Comparison of ENCODE assay signal across 8 cellular contexts in the genomic region with DNA sequence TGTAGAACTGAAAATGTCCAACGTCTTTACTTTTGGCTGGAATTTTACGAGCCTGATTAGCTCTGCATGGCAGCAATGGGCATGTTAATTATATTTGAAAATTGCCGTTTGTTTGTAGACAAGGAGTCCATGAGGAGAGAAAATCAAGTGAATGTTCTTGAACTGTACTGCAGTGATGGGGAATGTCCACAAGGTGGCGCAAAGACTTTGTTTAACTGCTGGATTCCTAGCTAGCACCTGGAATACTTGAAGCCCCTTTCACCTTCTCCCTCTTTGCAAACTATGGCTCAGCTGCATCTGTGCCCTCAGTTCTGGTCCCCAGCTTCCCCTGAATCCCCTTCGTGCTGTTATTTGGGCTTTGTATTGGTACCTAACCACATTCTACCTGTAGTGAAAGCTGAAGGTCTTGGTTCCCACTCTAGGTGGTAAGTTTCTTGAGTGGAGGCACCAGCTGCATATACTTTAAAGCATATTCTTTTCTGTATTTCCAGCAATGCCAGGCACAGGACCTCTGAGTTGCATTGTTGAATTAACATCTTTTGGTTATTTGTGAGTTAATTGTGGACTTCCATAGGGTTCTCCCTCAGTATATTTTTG. TPM values are rescaled to one million over a fixed set of nuclear protein-coding genes. Genes with fewer than 3 reads are reported as not detected.
DNase-seq lines count a peak whose midpoint lies in the region; ATAC-seq, FAIRE-seq and TF ChIP-seq lines count a peak whose summit lies in the region.

No MANE protein-coding gene starts in this region.

- TF ChIP-seq CTCF in AG04449 (IDR thresholded peaks at IDR 0.05; ENCODE audit: insufficient read depth, low read length, missing control alignments) = peak; percentile 83
- TF ChIP-seq CTCF in retinal pigment epithelial cell (conservative IDR thresholded peaks at IDR 0.05; ENCODE audit: low read depth, low read length) = peak; percentile 91

- POLR2A ChIA-PET in AG04449 (lab: Yijun Ruan, JAX) = interaction anchor here (0.6 kb wide), 1 partner anchor 25 kb away, joined by 6 read pairs; no protein-coding TSS in a partner anchor

- intact Hi-C loops in left ventricle myocardium superior (cut with micrococcal nuclease) = loop anchor here (10.0 kb wide), 2 partner anchors 133 to 323 kb away; no protein-coding TSS in a partner anchor

- CTCF ChIA-PET in AG04449 (lab: Yijun Ruan, JAX) = interaction anchor here (0.6 to 11.1 kb wide), 45 partner anchors 9 to 710 kb away, joined by 3 to 334 read pairs (median 6); partner anchors contain the start of gene EXOG

- peak; percentile 78 for ATAC-seq in left ventricle myocardium superior

- DNase-seq in AG04449 (ENCODE audit: low read depth, low spot score) (no peak), GM19239 (ENCODE audit: insufficient read length, low spot score) (peak; percentile 48), NCI-H1105 (lab: John Stamatoyannopoulos, UW) (peak; percentile 28), SW 1271 (lab: John Stamatoyannopoulos, UW) (peak; percentile 11 to 69), amniotic epithelial cell (ENCODE audit: low read depth) (peak; percentile 57), left ventricle myocardium superior (peak; percentile 51), retinal pigment epithelial cell (ENCODE audit: low read depth) (no peak), NK-92 (lab: John Stamatoyannopoulos, UW; ENCODE audit: unreplicated experiment) (no peak)

- peak; percentile 99 for FAIRE-seq in GM19239 (lab: Jason Lieb, UNC)

- H3K4me3 ChIP-seq in AG04449 (ENCODE audit: low read depth, low read length) (no peak overlapping the region), retinal pigment epithelial cell (ENCODE audit: low read length) (no peak overlapping the region)

RNA-seq across cellular contexts. Expression of gene EXOG, which starts 25.3 kb away (rescaled TPM):
- total RNA-seq in left ventricle myocardium superior = 27.0 TPM

Comparison
In these comparisons a context has a peak if more than half of its experiments do, and no peak if none do; other contexts are left out.
1. DNase-seq: peak in GM19239 (single experiment), NCI-H1105 (single experiment), SW 1271 (2 of 2), amniotic epithelial cell (single experiment) and left ventricle myocardium superior (single experiment); none in AG04449 (single experiment), retinal pigment epithelial cell (single experiment) and NK-92 (single experiment).